ENCODE assay signal across 19 cellular contexts in the genomic region with DNA sequence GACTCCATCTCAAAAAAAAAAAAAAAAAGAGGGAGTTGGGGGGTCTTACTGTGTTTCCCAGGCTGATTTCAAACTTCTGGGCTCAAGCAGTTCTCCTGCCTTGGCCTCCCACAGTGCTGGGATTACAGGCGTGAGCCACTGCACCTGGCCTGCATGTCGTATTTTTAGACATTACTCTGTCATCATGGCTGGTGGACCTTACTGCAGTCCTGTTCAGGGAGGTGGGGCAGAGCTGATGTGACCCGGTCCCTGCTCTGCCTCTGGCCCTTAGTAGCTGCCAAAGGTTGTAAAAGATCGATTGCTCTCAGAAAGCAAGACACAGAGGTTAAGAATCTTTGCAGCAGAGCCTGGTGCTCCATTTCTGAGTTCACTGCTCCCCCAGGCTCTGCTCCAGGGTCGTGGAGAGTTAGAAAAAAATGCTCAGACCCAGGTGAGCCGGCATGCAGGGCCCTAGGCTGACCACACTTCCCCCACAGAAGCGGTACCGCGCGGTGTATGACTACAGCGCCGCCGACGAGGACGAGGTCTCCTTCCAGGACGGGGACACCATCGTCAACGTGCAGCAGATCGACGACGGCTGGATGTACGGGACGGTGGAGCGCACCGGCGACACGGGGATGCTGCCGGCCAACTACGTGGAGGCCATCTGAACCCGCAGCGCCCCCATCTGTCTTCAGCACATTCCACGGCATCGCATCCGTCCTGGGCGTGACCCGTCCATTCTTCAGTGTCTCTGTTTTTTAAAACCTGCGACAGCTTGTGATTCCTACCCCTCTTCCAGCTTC. TPM values are rescaled to one million over a fixed set of nuclear protein-coding genes. Genes with fewer than 3 reads are reported as not detected.
DNase-seq lines count a peak whose midpoint lies in the region; ATAC-seq and TF ChIP-seq lines count a peak whose summit lies in the region.
"Had no signal": no experiment of that assay in that cellular context is flagged by ENCODE, and none has a peak within 500 bp of the region (broad histone marks: within the 10 kb centered on the region; RNA-seq: fewer than 3 reads in every experiment).

No MANE protein-coding gene starts in this region.

- H2BK15ac ChIP-seq in IMR-90 (ENCODE audit: low read depth, low read length) (no peak overlapping the region), neuronal stem cell (ENCODE audit: low read length) (no peak overlapping the region)

- intact Hi-C loops in IMR-90 (cut with micrococcal nuclease) = no loop called here

- H2BK20ac ChIP-seq in IMR-90 (ENCODE audit: low read depth, low read length) = no peak overlapping the region

- BruUV-seq in IMR-90 (replicated peaks; lab: Mats Ljungman, UMichigan) = no TSS peak

- no peak overlapping the region for H3K4ac ChIP-seq in IMR-90 (ENCODE audit: low read depth, low read length)
- no peak overlapping the region for H3K4ac ChIP-seq in neuronal stem cell (ENCODE audit: low read length)

- no peak overlapping the region for H4K5ac ChIP-seq in IMR-90 (ENCODE audit: low read depth, low read length)

- H2BK5ac ChIP-seq in IMR-90 (ENCODE audit: low read depth, low read length, poor library complexity, severe bottlenecking) (no peak overlapping the region), neuronal stem cell (ENCODE audit: low read length) (no peak overlapping the region)

- DNase-seq in DND-41 (no peak), IMR-90 (no peak), ecto neural progenitor cell (ENCODE audit: low spot score) (peak; percentile 73), neuronal stem cell (ENCODE audit: low spot score) (no peak), foreskin melanocyte (no peak), hippocampal formation (lab: John Stamatoyannopoulos, UW) (no peak)
- DNase-seq: activated CD4-positive, alpha-beta T cell treated with anti-CD3 and anti-CD28 coated beads, Interleukin-2, amount 10 ng/mL, durations not matched to agents 24 days and 14 days; C1 segment of cervical spinal cord; cortex of kidney; esophagus squamous epithelium; NCI-H226; OCI-M1; stimulated activated CD4-positive, alpha-beta T cell treated with anti-CD3 and anti-CD28 coated beads, Interleukin-4, amount 100 ng/mL, for 1 hour; stimulated activated naive CD4-positive, alpha-beta T cell had no signal

- H2BK12ac ChIP-seq in neuronal stem cell (ENCODE audit: low read length) = no peak overlapping the region

- peak; percentile 11; the same call in 1 of the 2 replicates for TF ChIP-seq RAD21 in IMR-90 (IDR thresholded peaks at IDR 0.05; ENCODE audit: low read length)

- TF ChIP-seq CTCF in DND-41 (IDR thresholded peaks at IDR 0.05; ENCODE audit: borderline replicate concordance, extremely low read depth, low read length, poor library complexity, severe bottlenecking) (peak; percentile 9), IMR-90 (conservative IDR thresholded peaks at IDR 0.05; ENCODE audit: low read depth, low read length) (no peak; the same call in 1 of the 2 replicates)

- no peak for ATAC-seq in DND-41 (ENCODE audit: insufficient read depth, low read depth)
- no peak for ATAC-seq in IMR-90 (ENCODE audit: low read depth)
- ATAC-seq in GM18858 (IDR thresholded peaks at IDR 0.05; ENCODE audit: unreplicated experiment) = no peak
- no peak for ATAC-seq in GM21526 (IDR thresholded peaks at IDR 0.05; ENCODE audit: low FRiP score, unreplicated experiment)
- ATAC-seq: mucosa of descending colon had no signal

- in situ Hi-C loops in IMR-90 (cut with MboI; ENCODE audit: low sequenced_read_pairs) = no loop called here

- H3K4me3 ChIP-seq in DND-41 (ENCODE audit: low read depth in 1 of 2, low read length in 2 of 2) (no peak overlapping the region), IMR-90 (ENCODE audit: insufficient read depth, low read depth, low read length) (no peak overlapping the region), neuronal stem cell (ENCODE audit: low read length in 2 of 2) (no peak overlapping the region)
- H3K4me3 ChIP-seq: esophagus squamous epithelium, HAP-1, mucosa of descending colon had no signal

- no peaks in the 10 kb centered on the region for H3K4me1 ChIP-seq in DND-41 (ENCODE audit: insufficient read depth, low read length)
- peaks cover 9% of the 10 kb centered on the region; the same call in 1 of the 2 replicates for H3K4me1 ChIP-seq in IMR-90 (ENCODE audit: control insufficient read depth, insufficient read depth, low read length)
- H3K4me1 ChIP-seq in neuronal stem cell (ENCODE audit: control insufficient read depth in 2 of 2, insufficient read depth in 1 of 2, low read depth in 1 of 2, low read length in 2 of 2) = peaks cover 7 to 12% of the 10 kb centered on the region in 2 donors
- H3K4me1 ChIP-seq: HAP-1 had no signal

- H2AFZ ChIP-seq in DND-41 (ENCODE audit: low read depth, low read length) (no peak overlapping the region), IMR-90 (replicated peaks; ENCODE audit: low read length, poor library complexity) (no peak overlapping the region), neuronal stem cell (ENCODE audit: low read length) (no peak overlapping the region)

- TF ChIP-seq POLR2A in IMR-90 (IDR thresholded peaks at IDR 0.05; ENCODE audit: low read depth, low read length) = no peak

- H3K4me2 ChIP-seq in DND-41 (ENCODE audit: insufficient read depth, low read length) (no peak overlapping the region), IMR-90 (ENCODE audit: low read depth, low read length) (no peak overlapping the region), neuronal stem cell (ENCODE audit: insufficient read depth, low read length, poor library complexity, severe bottlenecking) (no peak overlapping the region)

- dilution Hi-C loops in IMR-90 (cut with HindIII; ENCODE audit: low sequenced_read_pairs, unreplicated experiment) = no loop called here

- H4K20me1 ChIP-seq in DND-41 (ENCODE audit: insufficient read depth, low read length) (peaks cover 7% of the 10 kb centered on the region; the same call in 1 of the 2 replicates), IMR-90 (ENCODE audit: insufficient read depth, low read length) (peaks cover 58% of the 10 kb centered on the region)

- H4K8ac ChIP-seq in IMR-90 (ENCODE audit: low read depth in 2 of 2, low read length in 2 of 2) (no peak overlapping the region), neuronal stem cell (ENCODE audit: low read depth, low read length) (no peak overlapping the region)

- H3K9me1 ChIP-seq in IMR-90 (ENCODE audit: insufficient read depth, low read length) = peaks cover 13% of the 10 kb centered on the region; the same call in 1 of the 2 replicates

- CTCF ChIA-PET in IMR-90 (lab: Yijun Ruan, JAX) = no interaction called here

- no peaks in the 10 kb centered on the region for H3K9me3 ChIP-seq in DND-41 (ENCODE audit: insufficient read depth, low read length, severe bottlenecking)
- H3K9me3 ChIP-seq in IMR-90 (ENCODE audit: control insufficient read depth, insufficient read depth, low read length) = no peaks in the 10 kb centered on the region
- no peaks in the 10 kb centered on the region for H3K9me3 ChIP-seq in neuronal stem cell (replicated peaks in 1 of 2; ENCODE audit: control insufficient read depth in 2 of 2, insufficient read depth in 1 of 2, low read depth in 1 of 2, low read length in 2 of 2)
- H3K9me3 ChIP-seq: esophagus squamous epithelium, HAP-1, mucosa of descending colon had no signal

- H2BK120ac ChIP-seq in IMR-90 (ENCODE audit: low read depth, low read length) = no peak overlapping the region
- H2BK120ac ChIP-seq in neuronal stem cell (ENCODE audit: low read depth, low read length) = no peak overlapping the region

- H3K18ac ChIP-seq in IMR-90 (ENCODE audit: low read depth, low read length) (no peak overlapping the region), neuronal stem cell (ENCODE audit: low read length) (peak overlapping the region; percentile 81)

- H3K79me1 ChIP-seq in IMR-90 (ENCODE audit: low read depth in 1 of 2, low read length in 2 of 2) = peaks cover 37 to 90% of the 10 kb centered on the region in 2 experiments; a peak in 3 of 4 replicates
- peaks cover 2% of the 10 kb centered on the region for H3K79me1 ChIP-seq in neuronal stem cell (ENCODE audit: low read depth, low read length)

- H2AK9ac ChIP-seq in IMR-90 (replicated peaks; ENCODE audit: low read depth, low read length, poor library complexity) = peak overlapping the region; percentile 1

- no peaks in the 10 kb centered on the region for H3K27me3 ChIP-seq in DND-41 (ENCODE audit: insufficient read depth, low read length, poor library complexity)
- H3K27me3 ChIP-seq in IMR-90 (ENCODE audit: control insufficient read depth, insufficient read depth, low read length) = no peaks in the 10 kb centered on the region
- no peaks in the 10 kb centered on the region for H3K27me3 ChIP-seq in neuronal stem cell (ENCODE audit: control insufficient read depth in 3 of 3, insufficient read depth in 3 of 3, low read depth in 1 of 3, low read length in 3 of 3)
- H3K27me3 ChIP-seq: esophagus squamous epithelium had no signal

- H3K9ac ChIP-seq in DND-41 (ENCODE audit: low read depth, low read length) = no peak overlapping the region
- no peak overlapping the region for H3K9ac ChIP-seq in IMR-90 (ENCODE audit: low read depth, low read length)
- peak overlapping the region; percentile 9 for H3K9ac ChIP-seq in neuronal stem cell (ENCODE audit: low read depth, low read length, poor library complexity)

- H2AK5ac ChIP-seq in IMR-90 (ENCODE audit: low read depth, low read length) = no peak overlapping the region; the same call in 1 of the 2 replicates
- no peak overlapping the region for H2AK5ac ChIP-seq in neuronal stem cell (ENCODE audit: low read depth, low read length)

- H3K27ac ChIP-seq in DND-41 (ENCODE audit: low read length) (no peak overlapping the region), IMR-90 (ENCODE audit: insufficient read depth, low read length) (no peak overlapping the region), neuronal stem cell (replicated peaks; ENCODE audit: low read length) (no peak overlapping the region)

- H4K91ac ChIP-seq in IMR-90 (ENCODE audit: insufficient read depth, low read depth, low read length) (no peak overlapping the region), neuronal stem cell (ENCODE audit: low read depth, low read length, poor library complexity) (no peak overlapping the region)

- no peak overlapping the region for H3K56ac ChIP-seq in IMR-90 (ENCODE audit: extremely low read depth, insufficient read depth, low read length)

- H3K36me3 ChIP-seq in DND-41 (ENCODE audit: insufficient read depth, low read length) = peaks cover 71% of the 10 kb centered on the region
- peaks cover 72% of the 10 kb centered on the region for H3K36me3 ChIP-seq in IMR-90 (ENCODE audit: control insufficient read depth, insufficient read depth, low read length)
- H3K36me3 ChIP-seq in neuronal stem cell (replicated peaks in 1 of 2; ENCODE audit: control insufficient read depth in 2 of 2, insufficient read depth in 2 of 2, low read length in 2 of 2) = peaks cover 21 to 65% of the 10 kb centered on the region in 2 donors

- POLR2A ChIA-PET in IMR-90 (lab: Charles Lee; ENCODE audit: unreplicated experiment) = no interaction called here

- H3K23ac ChIP-seq in IMR-90 (ENCODE audit: low read depth, low read length) (no peak overlapping the region), neuronal stem cell (ENCODE audit: low read depth, low read length, poor library complexity) (no peak overlapping the region)

- WGBS in IMR-90 (ENCODE audit: extremely low coverage in 2 of 2, insufficient read length in 1 of 2), 2 experiments = 75% methylated on average over 23 of the region's 37 CpGs; no CpG with 5 or more reads in 1 of the 2 experiments
- no CpG with 5 or more reads among the region's 37 CpGs for WGBS in neuronal stem cell (ENCODE audit: extremely low coverage in 2 of 2, insufficient read length in 2 of 2, insufficient replicate concordance in 1 of 2), 2 donors

- no peak overlapping the region for H3K14ac ChIP-seq in IMR-90 (replicated peaks; ENCODE audit: low read depth, low read length)
- no peak overlapping the region for H3K14ac ChIP-seq in neuronal stem cell (ENCODE audit: low read length)

- H3K79me2 ChIP-seq in DND-41 (ENCODE audit: insufficient read depth, low read length) = no peaks in the 10 kb centered on the region

RNA-seq across cellular contexts. Expression of a gene that starts 48.5 kb away (rescaled TPM):
- 79.8 and 113 TPM in 2 replicates for total RNA-seq in IMR-90 (2012; rRNA removed)
- 262 and 304 TPM in 2 replicates for polyA plus RNA-seq in IMR-90 (2012; rRNA removed)
- polyA plus RNA-seq in IMR-90 (2012; cell fraction: cytosol; rRNA removed) = 126 and 206 TPM in 2 replicates
- 161 and 251 TPM in 2 replicates for polyA plus RNA-seq in IMR-90 (2012; cell fraction: nucleus; rRNA removed; ENCODE audit: low replicate concordance)
- polyA plus RNA-seq in neuronal stem cell (2013, experiment 1 of 2) = 77.5 TPM
- polyA plus RNA-seq in neuronal stem cell (2013, experiment 2 of 2) = 79.6 TPM

RNA-seq across cellular contexts. Expression of a gene that starts 48.9 kb away (rescaled TPM):
- under 0.01 TPM in 1 of 2 replicates, not detected in the other for total RNA-seq in IMR-90 (2012; rRNA removed)
- polyA plus RNA-seq in IMR-90 (2012; rRNA removed) = not detected in 2 replicates
- not detected in 2 replicates for polyA plus RNA-seq in IMR-90 (2012; cell fraction: cytosol; rRNA removed)
- polyA plus RNA-seq in IMR-90 (2012; cell fraction: nucleus; rRNA removed; ENCODE audit: low replicate concordance) = not detected in 2 replicates
- polyA plus RNA-seq in neuronal stem cell (2013, experiment 1 of 2) = not detected
- not detected for polyA plus RNA-seq in neuronal stem cell (2013, experiment 2 of 2)
- total RNA-seq: esophagus squamous epithelium; mucosa of descending colon; T-helper 1 cell treated with Interleukin-12 subunit alpha and Interleukin-12 subunit beta and Interleukin-4 antibody, amounts not matched to agents 30 ng/mL and 1 ng/mL, for 36 hours had no signal
